ENCODE assay signal across 8 cellular contexts in the genomic region with DNA sequence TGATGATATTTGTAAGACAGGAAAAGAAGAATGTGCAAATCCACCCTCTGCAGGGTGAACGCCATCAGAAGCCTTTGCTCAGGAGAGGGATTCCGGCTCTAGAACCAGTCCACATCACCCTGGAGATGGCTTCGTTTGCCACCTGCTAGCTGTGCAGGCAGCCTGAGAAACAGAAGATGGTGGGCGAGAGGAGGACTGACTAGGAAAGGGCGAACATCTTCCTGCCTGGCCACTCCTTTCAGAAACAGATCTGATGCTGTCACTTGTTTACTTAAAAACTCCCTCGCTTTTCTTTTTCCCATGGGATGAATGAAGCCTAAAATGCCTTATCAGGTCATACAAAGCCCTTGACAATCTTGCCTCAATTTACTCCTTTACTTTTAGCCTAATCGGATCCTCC. TPM values are rescaled to one million over a fixed set of nuclear protein-coding genes. Genes with fewer than 3 reads are reported as not detected.
DNase-seq lines count a peak whose midpoint lies in the region; TF ChIP-seq lines count a peak whose summit lies in the region.

No MANE protein-coding gene starts in this region.

- H2BK12ac ChIP-seq in trophoblast cell (ENCODE audit: low read length): no peak overlapping the region

- DNase-seq in DMS79 treated with DMSO at 0.1 percent for 48 hours (lab: John Stamatoyannopoulos, UW): peak; percentile 2
- no peak for DNase-seq in DMS79 (lab: John Stamatoyannopoulos, UW)
- no peak for DNase-seq in Peyer's patch
- no peak for DNase-seq in epithelial cell of esophagus (ENCODE audit: low read depth)
- no peak for DNase-seq in trophoblast cell
- DNase-seq in foreskin melanocyte: no peak
- no peak for DNase-seq in HK-2 (ENCODE audit: unreplicated experiment)
- DNase-seq in adrenal gland: no peak

- H3K18ac ChIP-seq in trophoblast cell (ENCODE audit: low read length): no peak overlapping the region

- intact Hi-C loops in adrenal gland (cut with DNase I): loop anchor here in 1 of 2 donors (10.0 kb wide), 1 partner anchor 90 kb away; no protein-coding TSS in a partner anchor

- H3K4me1 ChIP-seq in Peyer's patch (peaks cover 0 to 37% (median 4%) of the 10 kb centered on the region in 4 donors), trophoblast cell (ENCODE audit: control insufficient read depth in 1 of 2, insufficient read depth in 2 of 2, low read length in 2 of 2) (peaks cover 10 to 16% of the 10 kb centered on the region in 2 experiments), adrenal gland (replicated peaks in 1 of 2) (peaks cover 3 to 50% of the 10 kb centered on the region in 2 donors)

- no CpG with 5 or more reads among the region's 7 CpGs for WGBS in trophoblast cell (ENCODE audit: extremely low coverage, insufficient coverage, insufficient read length)
- 26 to 41% (median 38%) methylated on average over 7 of the region's 7 CpGs for WGBS in adrenal gland, 4 donors

- no peak overlapping the region for H3K27ac ChIP-seq in Peyer's patch
- H3K27ac ChIP-seq in trophoblast cell (ENCODE audit: low read depth, low read length): no peak overlapping the region
- H3K27ac ChIP-seq in adrenal gland: no peak overlapping the region

- TF ChIP-seq CTCF in Peyer's patch (IDR thresholded peaks at IDR 0.05) (no peak), epithelial cell of esophagus (IDR thresholded peaks at IDR 0.05; ENCODE audit: insufficient read depth, low read depth, low read length, missing control alignments) (no peak), adrenal gland (IDR thresholded peaks at IDR 0.05) (no peak)

- H2BK5ac ChIP-seq in trophoblast cell (ENCODE audit: low read depth, low read length, poor library complexity): no peak overlapping the region

- H3K23ac ChIP-seq in trophoblast cell (ENCODE audit: low read length): no peak overlapping the region

- peak overlapping the region; percentile 40 for H3K4ac ChIP-seq in trophoblast cell (ENCODE audit: low read depth, low read length)

- no peak overlapping the region for H3K9ac ChIP-seq in trophoblast cell (ENCODE audit: low read length)

- H2AK5ac ChIP-seq in trophoblast cell (ENCODE audit: low read length): no peak overlapping the region

- peak overlapping the region; percentile 9 to 99 (median 86) for H3K4me3 ChIP-seq in Peyer's patch
- H3K4me3 ChIP-seq in epithelial cell of esophagus (ENCODE audit: low read length): peak overlapping the region; percentile 76
- H3K4me3 ChIP-seq in trophoblast cell (ENCODE audit: low read depth, low read length): no peak overlapping the region
- H3K4me3 ChIP-seq in adrenal gland: peak overlapping the region in 2 of 4 donors; percentile 96 to 98

- H3K27me3 ChIP-seq in Peyer's patch (no peaks in the 10 kb centered on the region), trophoblast cell (ENCODE audit: insufficient read depth, low read length) (peaks cover 12% of the 10 kb centered on the region), adrenal gland (no peaks in the 10 kb centered on the region)

- H3K9me3 ChIP-seq in Peyer's patch (no peaks in the 10 kb centered on the region), trophoblast cell (ENCODE audit: insufficient read depth, low read depth, low read length) (peaks cover 3% of the 10 kb centered on the region), adrenal gland (replicated peaks in 1 of 3) (no peaks in the 10 kb centered on the region)

- H3K79me2 ChIP-seq in trophoblast cell (ENCODE audit: control insufficient read depth, insufficient read depth, low read length, poor library complexity): peaks cover 3% of the 10 kb centered on the region

- no peak overlapping the region for H2AFZ ChIP-seq in trophoblast cell (ENCODE audit: insufficient read depth, low read length, poor library complexity)

- H3K36me3 ChIP-seq in Peyer's patch (no peaks in the 10 kb centered on the region), trophoblast cell (ENCODE audit: control insufficient read depth in 1 of 2, insufficient read depth in 2 of 2, low read length in 2 of 2) (no peaks in the 10 kb centered on the region), adrenal gland (replicated peaks in 1 of 2) (no peaks in the 10 kb centered on the region)

- no peak overlapping the region for H4K8ac ChIP-seq in trophoblast cell (ENCODE audit: low read depth, low read length)

- TF ChIP-seq POLR2A in Peyer's patch (IDR thresholded peaks at IDR 0.05): no peak
- TF ChIP-seq POLR2A in adrenal gland (IDR thresholded peaks at IDR 0.05): no peak

- H3K4me2 ChIP-seq in trophoblast cell (ENCODE audit: low read length): peak overlapping the region; percentile 5

- H2BK120ac ChIP-seq in trophoblast cell (ENCODE audit: insufficient read depth, low read length, poor library complexity): no peak overlapping the region

- H4K91ac ChIP-seq in trophoblast cell (ENCODE audit: low read depth, low read length): no peak overlapping the region

- H3K79me1 ChIP-seq in trophoblast cell (ENCODE audit: low read length): peaks cover 7% of the 10 kb centered on the region

- no peak overlapping the region for H3K14ac ChIP-seq in trophoblast cell (ENCODE audit: low read length)

- no peak overlapping the region for H4K12ac ChIP-seq in trophoblast cell (ENCODE audit: low read depth, low read length)

RNA-seq across cellular contexts. Expression of gene PTPRA, which starts 1.2 kb away (rescaled TPM):
- total RNA-seq in Peyer's patch (10 to 100 TPM; 22.8 to 52.8 (median 36.5) TPM), adrenal gland (10 to 100 TPM; 33.5 to 62.5 (median 47.9) TPM)
- 62.0 and 68.3 TPM in 2 replicates for polyA plus RNA-seq in trophoblast cell (2013)
- polyA plus RNA-seq in adrenal gland: 10 to 100 TPM; 16.3 to 94.7 (median 16.7) TPM

RNA-seq across cellular contexts. Expression of gene VPS16, which starts 33.9 kb away (rescaled TPM):
- total RNA-seq in Peyer's patch (10 to 100 TPM; 43.7 to 54.6 (median 45.1) TPM), adrenal gland (10 to 100 TPM; 28.1 to 45.0 (median 34.4) TPM)
- 18.4 and 19.2 TPM in 2 replicates for polyA plus RNA-seq in trophoblast cell (2013)
- 100 to 1,000 TPM in 1 of 3 donors, 10 to 100 TPM in 2; 24.8 to 115 (median 99.8) TPM for polyA plus RNA-seq in adrenal gland

RNA-seq across cellular contexts. Expression of gene PCED1A, which starts 34.0 kb away (rescaled TPM):
- total RNA-seq in Peyer's patch (10 to 100 TPM; 25.4 to 99.0 (median 48.7) TPM), adrenal gland (10 to 100 TPM; 16.8 to 65.8 (median 46.3) TPM)
- 31.4 and 32.3 TPM in 2 replicates for polyA plus RNA-seq in trophoblast cell (2013)
- 100 to 1,000 TPM in 2 of 3 donors, 1 to 10 TPM in 1; 9.6 to 244 (median 129) TPM for polyA plus RNA-seq in adrenal gland

RNA-seq across cellular contexts. Expression of gene TMEM239, which starts 58.3 kb away (rescaled TPM):
- total RNA-seq in Peyer's patch: not detected
- polyA plus RNA-seq in trophoblast cell (2013): 0.01 TPM in 1 of 2 replicates, not detected in the other
- total RNA-seq in adrenal gland: not detected
- under 1 TPM in 1 of 3 donors, not detected in 2; 0.08 TPM for polyA plus RNA-seq in adrenal gland

RNA-seq across cellular contexts. Expression of gene C20orf141, which starts 59.7 kb away (rescaled TPM):
- total RNA-seq in Peyer's patch (not detected), adrenal gland (not detected)
- polyA plus RNA-seq in trophoblast cell (2013): 0.19 and 0.31 TPM in 2 replicates
- under 1 TPM in 1 of 3 donors, not detected in 2; 0.30 TPM for polyA plus RNA-seq in adrenal gland
